In genomic region chr19:2883686-2884439, GRCh38 we compare ENCODE assay signal across 20 cellular contexts. TPM values are rescaled to one million over a fixed set of nuclear protein-coding genes. Genes with fewer than 3 reads are reported as not detected.
"Had no signal": no experiment of that assay in that cellular context is flagged by ENCODE, and none has a peak within 500 bp of the region (broad histone marks: within the 10 kb centered on the region; RNA-seq: fewer than 3 reads in every experiment).

No MANE protein-coding gene starts in this region.

- H3K79me2 ChIP-seq: hepatocyte had no signal

- H3K4me2 ChIP-seq: hepatocyte, neural progenitor cell had no signal

- H3K4me3 ChIP-seq: ascending aorta, breast epithelium, hepatocyte, left lung, neural progenitor cell, ovary, upper lobe of left lung had no signal

- H3K27ac ChIP-seq: ascending aorta, breast epithelium, epithelial cell of prostate, hepatocyte, left lung, neural progenitor cell, ovary, upper lobe of left lung had no signal

- H3K9ac ChIP-seq: neural progenitor cell had no signal

- H3K36me3 ChIP-seq: ascending aorta, breast epithelium, left lung, neural progenitor cell, ovary, upper lobe of left lung had no signal

- H3K27me3 ChIP-seq: ascending aorta, breast epithelium, hepatocyte, left lung, neural progenitor cell, ovary, upper lobe of left lung had no signal

- DNase-seq: activated CD4-positive, CD25-positive, alpha-beta regulatory T cell; activated naive CD4-positive, alpha-beta T cell; dermis blood vessel endothelial cell; kidney; left lung; naive B cell; stimulated activated CD4-positive, alpha-beta T cell treated with anti-CD3 and anti-CD28 coated beads, Interleukin-1b, Interleukin-23, amount 100 ng/mL, for 48 hours; stimulated activated naive CD8-positive, alpha-beta T cell treated with anti-CD3 and anti-CD28 coated beads, Interleukin-15, amount 100 ng/mL, for 72 hours; upper lobe of left lung had no signal

- FAIRE-seq: kidney had no signal

- H3K4me1 ChIP-seq: ascending aorta, breast epithelium, neural progenitor cell had no signal

- H3K9me3 ChIP-seq: ascending aorta, ovary had no signal

- H2AFZ ChIP-seq: hepatocyte, neural progenitor cell had no signal

- ATAC-seq: left lung; stimulated activated naive CD8-positive, alpha-beta T cell treated with anti-CD3 and anti-CD28 coated beads, Interleukin-15, amount 100 ng/mL, for 72 hours had no signal

RNA-seq across cellular contexts. Expression of gene ZNF556, which starts 16.7 kb away (rescaled TPM):
- total RNA-seq: activated CD8-positive, alpha-beta memory T cell treated with anti-CD3 and anti-CD28 coated beads for 36 hours; ascending aorta; glomerular endothelial cell; left lung; mononuclear cell; pulmonary artery endothelial cell; T-helper 2 cell treated with Interferon-gamma antibody and Interleukin-4, amounts not matched to agents 100 ng/mL and 5 ng/mL, for 36 hours; upper lobe of left lung had no signal
- polyA plus RNA-seq: hepatocyte had no signal
